ENCODE assay signal across 13 cellular contexts in the genomic region with DNA sequence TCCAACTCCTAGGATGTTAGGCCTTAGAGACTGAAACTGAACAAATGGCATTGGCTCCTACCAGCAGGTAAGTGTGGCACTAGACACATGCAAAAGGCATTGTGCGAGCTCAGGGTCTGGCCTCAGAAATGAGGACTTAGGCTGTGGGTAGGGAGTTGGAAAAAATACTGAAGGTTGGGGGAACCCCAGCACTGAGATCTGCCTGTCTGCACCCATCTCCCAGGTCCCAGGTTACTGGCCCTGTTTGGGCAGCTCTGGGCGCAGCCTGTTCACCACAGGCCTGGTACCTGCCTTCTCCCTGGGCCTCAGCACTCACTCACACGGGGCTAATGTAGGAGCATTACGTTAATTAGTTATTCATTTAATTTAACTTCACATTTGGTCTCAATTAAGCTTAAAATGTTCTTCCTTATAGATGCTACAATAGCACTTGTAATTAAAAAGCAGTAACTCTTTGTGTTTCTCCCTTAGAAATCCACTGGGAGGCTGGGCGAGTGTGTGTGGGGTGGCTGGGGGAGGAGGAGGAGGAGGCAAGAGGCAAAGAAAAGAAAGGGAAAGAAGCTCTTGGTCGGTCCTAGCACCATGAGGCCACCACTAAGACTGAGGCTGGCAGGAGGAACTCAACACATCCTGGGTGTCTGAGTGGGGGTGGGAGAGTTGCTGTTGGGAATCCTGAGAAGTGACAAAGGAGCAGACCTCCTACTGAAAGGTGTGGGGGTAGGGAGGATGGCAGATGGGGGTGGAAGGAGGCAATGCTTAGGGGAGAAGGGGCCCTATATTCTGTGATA. TPM values are rescaled to one million over a fixed set of nuclear protein-coding genes. Genes with fewer than 3 reads are reported as not detected.
DNase-seq lines count a peak whose midpoint lies in the region; ATAC-seq, FAIRE-seq and TF ChIP-seq lines count a peak whose summit lies in the region.
"Had no signal": no experiment of that assay in that cellular context is flagged by ENCODE, and none has a peak within 500 bp of the region (broad histone marks: within the 10 kb centered on the region; RNA-seq: fewer than 3 reads in every experiment).

No MANE protein-coding gene starts in this region.

- TF ChIP-seq CTCF in RWPE1 (conservative IDR thresholded peaks at IDR 0.05; ENCODE audit: low read depth) (no peak), foreskin keratinocyte (conservative IDR thresholded peaks at IDR 0.05) (no peak), osteoblast (IDR thresholded peaks at IDR 0.05; ENCODE audit: extremely low read depth, low read depth, low read length) (no peak)

- FAIRE-seq in urothelium cell line (lab: Jason Lieb, UNC), result no peak

- H3K9me3 ChIP-seq in GM23248 (ENCODE audit: low read depth), result no peaks in the 10 kb centered on the region
- no peaks in the 10 kb centered on the region for H3K9me3 ChIP-seq in osteoblast (ENCODE audit: low read depth, low read length)
- H3K9me3 ChIP-seq: left ventricle myocardium inferior had no signal

- no peak overlapping the region for H2AFZ ChIP-seq in GM23248
- H2AFZ ChIP-seq in osteoblast (ENCODE audit: low read length), result peak overlapping the region; percentile 30

- 0 out of 2 replicates have a peak, but pooled peaks cover 5% of the 10 kb centered on the region for H3K36me3 ChIP-seq in GM23248 (ENCODE audit: low read depth)
- no peaks in the 10 kb centered on the region for H3K36me3 ChIP-seq in osteoblast (ENCODE audit: insufficient read depth, low read length)

- H3K9me2 ChIP-seq in GM23248 (ENCODE audit: insufficient read depth), result no peaks in the 10 kb centered on the region

- WGBS in GM23248 (ENCODE audit: low coverage in 1 of 2, low lambda C conversion rate in 2 of 2, missing lambda C conversion rate in 2 of 2), 2 experiments, result 92 to 98% methylated on average over 6 of the region's 6 CpGs

- no peak overlapping the region for H3K9ac ChIP-seq in GM23248

- H3K27me3 ChIP-seq in GM23248 (replicated peaks; ENCODE audit: insufficient read depth), result no peaks in the 10 kb centered on the region
- H3K27me3 ChIP-seq in foreskin keratinocyte, result no peaks in the 10 kb centered on the region
- H3K27me3 ChIP-seq in osteoblast (ENCODE audit: insufficient read depth, low read length), result no peaks in the 10 kb centered on the region

- H3K4me3 ChIP-seq in GM23248 (no peak overlapping the region), osteoblast (ENCODE audit: insufficient read depth, low read length) (no peak overlapping the region)
- H3K4me3 ChIP-seq: left ventricle myocardium inferior had no signal

- DNase-seq in GM23248, result no peak
- no peak for DNase-seq in RWPE1 (ENCODE audit: low spot score)
- DNase-seq in foreskin keratinocyte, result no peak
- no peak for DNase-seq in osteoblast (ENCODE audit: insufficient read length, low spot score, missing footprints)
- DNase-seq in urothelium cell line (ENCODE audit: low spot score), result no peak
- no peak for DNase-seq in stimulated activated CD4-positive, alpha-beta T cell treated with anti-CD3 and anti-CD28 coated beads, Interleukin-15, amount 100 ng/mL, for 24 hours
- DNase-seq: activated CD4-positive, alpha-beta T cell treated with anti-CD3 and anti-CD28 coated beads, Interleukin-2, amount 10 ng/mL, durations not matched to agents 24 days and 14 days; activated CD8-positive, alpha-beta memory T cell treated with anti-CD3 and anti-CD28 coated beads, Interleukin-2, amount 10 ng/mL, durations not matched to agents 7 days and 5 days; activated naive CD8-positive, alpha-beta T cell treated with anti-CD3 and anti-CD28 coated beads for 36 hours; left ventricle myocardium inferior; Right ventricle myocardium superior had no signal

- H4K20me1 ChIP-seq in GM23248 (ENCODE audit: insufficient read depth), result no peaks in the 10 kb centered on the region
- H4K20me1 ChIP-seq in osteoblast (ENCODE audit: insufficient read depth, low read length), result no peaks in the 10 kb centered on the region

- ATAC-seq in foreskin keratinocyte (peak; percentile 7), GM18502 (IDR thresholded peaks at IDR 0.05; ENCODE audit: poor library complexity, unreplicated experiment) (no peak), GM21737 (IDR thresholded peaks at IDR 0.05; ENCODE audit: unreplicated experiment) (no peak)

- POLR2A ChIA-PET in RWPE1 (lab: Yijun Ruan, JAX; ENCODE audit: low non-redundant PET), result no interaction called here

- H3K27ac ChIP-seq in GM23248 (peak overlapping the region; percentile 32), RWPE1 (peak overlapping the region; percentile 28; the same call in 1 of the 2 replicates), foreskin keratinocyte (no peak overlapping the region), osteoblast (ENCODE audit: low read depth, low read length) (no peak overlapping the region)
- H3K27ac ChIP-seq: left ventricle myocardium inferior had no signal

- CTCF ChIA-PET in RWPE1 (lab: Yijun Ruan, JAX), result interaction anchor here (0.5 to 1.6 kb wide), 4 partner anchors 19 to 1855 kb away, joined by 3 to 4 read pairs (median 3); no protein-coding TSS in a partner anchor

- H3K4me1 ChIP-seq in GM23248 (ENCODE audit: insufficient read depth), result peaks cover 16% of the 10 kb centered on the region
- H3K4me1 ChIP-seq in foreskin keratinocyte, result peaks cover 5% of the 10 kb centered on the region
- H3K4me1 ChIP-seq in osteoblast (ENCODE audit: insufficient read depth, low read length), result peaks cover 11% of the 10 kb centered on the region

- H3K4me2 ChIP-seq in GM23248 (ENCODE audit: unreplicated experiment) (no peak overlapping the region), osteoblast (ENCODE audit: insufficient read depth, low read length) (peak overlapping the region; percentile 24)

- H3K79me2 ChIP-seq in GM23248 (ENCODE audit: insufficient read depth) (no peaks in the 10 kb centered on the region), osteoblast (ENCODE audit: insufficient read depth, low read length) (no peaks in the 10 kb centered on the region)

- H3F3A ChIP-seq in GM23248 (ENCODE audit: insufficient read depth), result no peaks in the 10 kb centered on the region

- in situ Hi-C loops in GM23248 (cut with MboI), result no loop called here

RNA-seq across cellular contexts. Expression of gene TMEM218, which starts 19.4 kb away (rescaled TPM):
- 31.9 and 44.9 TPM in 2 replicates for total RNA-seq in GM23248 (2014; rRNA removed; shearing (Covaris generic))
- polyA plus RNA-seq in GM23248 (2016; fragmentation: Nextera tagmentation; extraction: Ambion mirVana) (30.1 and 32.8 TPM in 2 replicates), foreskin keratinocyte (24.1 and 25.6 TPM in 2 replicates)
- total RNA-seq in foreskin keratinocyte (17.7 and 21.4 TPM in 2 replicates), osteoblast (22.1 and 30.0 TPM in 2 replicates)

RNA-seq across cellular contexts. Expression of gene SLC37A2, which starts 29.0 kb away (rescaled TPM):
- total RNA-seq in GM23248 (2014; rRNA removed; shearing (Covaris generic)), result 2.6 and 5.2 TPM in 2 replicates
- polyA plus RNA-seq in GM23248 (2016; fragmentation: Nextera tagmentation; extraction: Ambion mirVana) (1.2 and 1.7 TPM in 2 replicates), foreskin keratinocyte (7.9 and 9.7 TPM in 2 replicates)
- total RNA-seq in foreskin keratinocyte (14.3 and 14.9 TPM in 2 replicates), osteoblast (0.29 and 0.36 TPM in 2 replicates)

Comparison
In these comparisons a context has a peak if more than half of its experiments do, and no peak if none do; other contexts are left out.
1. H3K27ac ChIP-seq: peak in GM23248 (single experiment) and RWPE1 (single experiment); none in foreskin keratinocyte (single experiment) and osteoblast (single experiment).